In the genomic region with DNA sequence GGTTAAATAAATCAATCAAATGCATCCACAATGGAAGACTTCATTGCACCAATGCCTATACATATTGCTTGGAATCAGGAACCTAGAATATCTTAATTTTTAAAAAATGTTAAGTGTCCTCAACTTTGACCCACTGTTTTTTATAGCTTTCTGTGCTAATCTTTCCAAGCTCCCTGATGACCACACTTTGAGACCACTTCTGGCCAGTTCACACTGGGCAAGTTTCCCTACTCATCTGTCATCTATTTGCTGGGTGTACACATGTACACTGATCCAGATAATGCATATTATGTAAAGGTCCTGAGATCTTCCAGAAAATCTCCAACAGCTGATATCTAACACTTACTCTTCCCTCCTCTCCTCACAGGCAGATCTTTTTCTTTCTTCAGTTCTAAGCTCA, we compare ENCODE assay signal across 21 cellular contexts.
"Had no signal": no experiment of that assay in that cellular context is flagged by ENCODE, and none has a peak within 500 bp of the region (broad histone marks: within the 10 kb centered on the region; RNA-seq: fewer than 3 reads in every experiment).

No MANE protein-coding gene starts in this region.

- H3K9me3 ChIP-seq: prostate gland, SJSA1, stomach, upper lobe of left lung had no signal

- H3K36me3 ChIP-seq: cardiac muscle cell, left ventricle myocardium inferior, neural progenitor cell, prostate gland, stomach, upper lobe of left lung had no signal

- H3K4me3 Mint-ChIP-seq: activated naive CD8-positive, alpha-beta T cell treated with anti-CD3 and anti-CD28 coated beads for 36 hours; activated T-cell treated with anti-CD3 and anti-CD28 coated beads, Interleukin-2, amount 50 U/mL, for 4 hours; immature natural killer cell; neural progenitor cell had no signal

- H3K27ac Mint-ChIP-seq: activated naive CD8-positive, alpha-beta T cell treated with anti-CD3 and anti-CD28 coated beads for 36 hours; immature natural killer cell; neural progenitor cell had no signal

- H3K9ac ChIP-seq: neural progenitor cell had no signal

- H3K4me1 ChIP-seq: prostate gland had no signal

- ATAC-seq: activated T-cell treated with anti-CD3 and anti-CD28 coated beads, Interleukin-2, amount 50 U/mL, for 4 hours had no signal

- H3K27ac ChIP-seq: cardiac muscle cell, hepatocyte, left ventricle myocardium inferior, neural progenitor cell, prostate gland, SJSA1, upper lobe of left lung had no signal

- DNase-seq: activated CD8-positive, alpha-beta memory T cell treated with anti-CD3 and anti-CD28 coated beads for 24 hours; activated CD8-positive, alpha-beta memory T cell treated with anti-CD3 and anti-CD28 coated beads, Interleukin-2, amount 50 U/mL, for 48 hours; activated naive CD4-positive, alpha-beta T cell treated with Interleukin-2 at 50 U/mL for 16 hours; activated naive CD8-positive, alpha-beta T cell treated with anti-CD3 and anti-CD28 coated beads for 36 hours; activated T-cell treated with anti-CD3 and anti-CD28 coated beads, Interleukin-2, amount 50 U/mL, for 4 hours; cortex of kidney; foreskin melanocyte; immature natural killer cell; kidney glomerular epithelial cell; left ventricle myocardium inferior; mammary epithelial cell; stimulated activated CD4-positive, alpha-beta T cell treated with anti-CD3 and anti-CD28 coated beads, Interleukin-4, amount 100 ng/mL, for 24 hours; stomach; T-helper 9 cell; upper lobe of left lung had no signal

- H2AFZ ChIP-seq: hepatocyte, neural progenitor cell had no signal

- H3K27me3 ChIP-seq: cardiac muscle cell, hepatocyte, SJSA1, upper lobe of left lung had no signal

- H3K4me2 ChIP-seq: neural progenitor cell had no signal

- H3K36me3 Mint-ChIP-seq: activated naive CD8-positive, alpha-beta T cell treated with anti-CD3 and anti-CD28 coated beads for 36 hours had no signal

- FAIRE-seq: astrocyte had no signal

- H3K4me3 ChIP-seq: cardiac muscle cell, hepatocyte, left ventricle myocardium inferior, neural progenitor cell, prostate gland, SJSA1, stomach, upper lobe of left lung had no signal
